ENCODE assay signal across 11 cellular contexts in genomic region chr9:34592895-34593601, GRCh38. TPM values are rescaled to one million over a fixed set of nuclear protein-coding genes. Genes with fewer than 3 reads are reported as not detected.
DNase-seq lines count a peak whose midpoint lies in the region; ATAC-seq and TF ChIP-seq lines count a peak whose summit lies in the region.
"Had no signal": no experiment of that assay in that cellular context is flagged by ENCODE, and none has a peak within 500 bp of the region (broad histone marks: within the 10 kb centered on the region; RNA-seq: fewer than 3 reads in every experiment).

No MANE protein-coding gene starts in this region.

- POLR2A ChIA-PET in PC-9 (lab: Charles Lee; ENCODE audit: unreplicated experiment): no interaction called here

- H3F3A ChIP-seq in PC-9 (ENCODE audit: insufficient read depth, low read depth): no peaks in the 10 kb centered on the region

- H3K79me2 ChIP-seq in PC-9 (ENCODE audit: low read depth): no peaks in the 10 kb centered on the region

- H3K27me3 ChIP-seq in sigmoid colon: peaks cover 7 to 50% (median 23%) of the 10 kb centered on the region in 3 donors
- H3K27me3 ChIP-seq in PC-9 (ENCODE audit: insufficient read depth, low read depth): peaks cover 11% of the 10 kb centered on the region

- H2AFZ ChIP-seq in PC-9: no peak overlapping the region

- intact Hi-C loops in sigmoid colon (cut with DNase I): loop anchor here (1.0 to 5.0 kb wide), 4 partner anchors 46 to 191 kb away; partner anchors contain the start of genes DNAI1, ENHO and FAM219A
- intact Hi-C loops in PC-9 (cut with micrococcal nuclease; ENCODE audit: unreplicated experiment): no loop called here

- H3K4me2 ChIP-seq in PC-9: no peak overlapping the region

- H4K20me1 ChIP-seq in PC-9 (ENCODE audit: insufficient read depth): no peaks in the 10 kb centered on the region

- CTCF ChIA-PET in PC-9 (lab: Charles Lee): no interaction called here

- H3K27ac ChIP-seq in sigmoid colon (peak overlapping the region; percentile 19 to 53 (median 46)), PC-9 (no peak overlapping the region)

- DNase-seq in NCI-H1417 (lab: John Stamatoyannopoulos, UW) (peak in 2 of 3 experiments; percentile 13 to 29), NCI-H1417 treated with DMSO at 0.1 percent for 48 hours (lab: John Stamatoyannopoulos, UW) (no peak), amygdala (lab: John Stamatoyannopoulos, UW) (peak in 39 of 56 donors; percentile 8 to 78 (median 49)), hypothalamus (lab: John Stamatoyannopoulos, UW) (peak in 40 of 51 donors; percentile 8 to 82 (median 60)), sigmoid colon (peak; percentile 92), dermis blood vessel endothelial cell (no peak), PC-9 (no peak)
- DNase-seq: ACHN had no signal

- H3K9me3 ChIP-seq in sigmoid colon (no peaks in the 10 kb centered on the region), PC-9 (ENCODE audit: insufficient read depth, low read depth) (no peaks in the 10 kb centered on the region)

- 3 to 5% methylated on average over 26 of the region's 26 CpGs for WGBS in sigmoid colon, 2 donors

- no peak overlapping the region for H3K4me3 ChIP-seq in sigmoid colon
- H3K4me3 ChIP-seq in PC-9: no peak overlapping the region

- BruUV-seq in PC-9 (replicated peaks; lab: Mats Ljungman, UMichigan): no TSS peak

- no peaks in the 10 kb centered on the region for H3K36me3 ChIP-seq in sigmoid colon
- no peaks in the 10 kb centered on the region for H3K36me3 ChIP-seq in PC-9 (ENCODE audit: low read depth)

- H3K4me1 ChIP-seq in sigmoid colon (peaks cover 0 to 54% (median 44%) of the 10 kb centered on the region in 4 donors), PC-9 (replicated peaks; ENCODE audit: insufficient read depth) (no peaks in the 10 kb centered on the region)

- peak in 1 of 4 donors; percentile 5 for TF ChIP-seq EP300 in sigmoid colon (IDR thresholded peaks at IDR 0.05)

- H3K9me2 ChIP-seq in PC-9 (ENCODE audit: insufficient read depth): no peaks in the 10 kb centered on the region

- TF ChIP-seq CTCF in sigmoid colon (IDR thresholded peaks at IDR 0.05) (no peak), PC-9 (conservative IDR thresholded peaks at IDR 0.05) (no peak)

- TF ChIP-seq POLR2A in sigmoid colon (IDR thresholded peaks at IDR 0.05): no peak

- ATAC-seq in HG03432 (IDR thresholded peaks at IDR 0.05; ENCODE audit: unreplicated experiment): no peak
- ATAC-seq: activated CD4-positive, CD25-positive, alpha-beta regulatory T cell treated with anti-CD3 and anti-CD28 coated beads, Interleukin-2, amount 50 U/mL, for 24 hours had no signal

RNA-seq across cellular contexts. Expression of gene CNTFR, which starts 3.5 kb away (rescaled TPM):
- total RNA-seq in sigmoid colon: 10 to 100 TPM in 1 of 4 donors, 1 to 10 TPM in 3; 3.0 to 12.9 (median 7.5) TPM
- 1 to 10 TPM; 1.6 to 4.6 (median 4.2) TPM for polyA plus RNA-seq in sigmoid colon
- not detected in 2 replicates for total RNA-seq in dermis blood vessel endothelial cell
- total RNA-seq in PC-9 (2021): not detected in 2 replicates
- total RNA-seq: LHCN-M2 had no signal

RNA-seq across cellular contexts. Expression of gene RPP25L, which starts 18.8 kb away (rescaled TPM):
- total RNA-seq in sigmoid colon (10 to 100 TPM; 23.3 to 44.3 (median 31.5) TPM), dermis blood vessel endothelial cell (21.4 and 31.8 TPM in 2 replicates), PC-9 (2021) (15.6 and 19.4 TPM in 2 replicates)
- 10 to 100 TPM; 47.4 to 72.1 (median 49.2) TPM for polyA plus RNA-seq in sigmoid colon

RNA-seq across cellular contexts. Expression of gene DCTN3, which starts 27.2 kb away (rescaled TPM):
- total RNA-seq in sigmoid colon: 100 to 1,000 TPM in 2 of 4 donors, 10 to 100 TPM in 2; 59.6 to 122 (median 106) TPM
- polyA plus RNA-seq in sigmoid colon: 10 to 100 TPM; 84.0 to 90.7 (median 86.7) TPM
- 65.3 and 74.4 TPM in 2 replicates for total RNA-seq in dermis blood vessel endothelial cell
- total RNA-seq in PC-9 (2021): 47.5 and 57.5 TPM in 2 replicates

RNA-seq across cellular contexts. Expression of gene ARID3C, which starts 35.8 kb away (rescaled TPM):
- total RNA-seq in sigmoid colon (not detected), dermis blood vessel endothelial cell (0.09 and 0.51 TPM in 2 replicates), PC-9 (2021) (not detected in 2 replicates)
- under 1 TPM in 1 of 3 donors, not detected in 2; 0.06 TPM for polyA plus RNA-seq in sigmoid colon

RNA-seq across cellular contexts. Expression of gene SIGMAR1, which starts 44.5 kb away (rescaled TPM):
- 10 to 100 TPM; 69.0 to 82.6 (median 72.6) TPM for total RNA-seq in sigmoid colon
- polyA plus RNA-seq in sigmoid colon: 10 to 100 TPM; 12.0 to 71.5 (median 13.2) TPM
- 37.1 and 63.5 TPM in 2 replicates for total RNA-seq in dermis blood vessel endothelial cell
- total RNA-seq in PC-9 (2021): 55.8 and 57.9 TPM in 2 replicates

Comparison
In these comparisons a context has a peak if more than half of its experiments do, and no peak if none do; other contexts are left out.
1. DNase-seq: peak in NCI-H1417 (2 of 3), amygdala (39 of 56), hypothalamus (40 of 51) and sigmoid colon (single experiment); none in NCI-H1417 treated with DMSO at 0.1 percent for 48 hours (single experiment), dermis blood vessel endothelial cell (single experiment) and PC-9 (0 of 2).